In the genomic region with DNA sequence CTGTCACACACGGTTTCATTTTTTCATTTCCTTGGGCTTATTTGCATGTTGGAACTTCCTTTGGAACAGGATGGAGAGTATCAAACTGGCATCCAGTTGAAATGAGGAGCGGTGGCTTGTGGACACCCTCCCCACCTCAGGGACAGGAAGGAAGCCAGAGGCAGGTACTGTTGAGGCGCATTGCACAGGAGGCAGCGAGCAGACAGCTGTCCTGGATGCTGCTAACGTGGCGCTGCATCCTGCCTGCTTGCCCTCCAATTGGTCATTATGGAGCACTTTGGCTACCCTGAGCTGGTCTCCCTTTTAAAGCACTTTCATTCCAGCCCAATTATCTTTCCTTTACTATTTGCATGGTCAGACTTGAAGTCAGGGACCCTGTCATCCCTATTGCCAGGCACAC, we compare ENCODE assay signal across 13 cellular contexts.
A peak's percentile ranks its signal among the peaks of the same experiment; 100 is the strongest.
DNase-seq lines count a peak whose midpoint lies in the region; FAIRE-seq and TF ChIP-seq lines count a peak whose summit lies in the region.
"Had no signal": no experiment of that assay in that cellular context is flagged by ENCODE, and none has a peak within 500 bp of the region (broad histone marks: within the 10 kb centered on the region; RNA-seq: fewer than 3 reads in every experiment).

No MANE protein-coding gene starts in this region.

- H3K79me2 ChIP-seq in OCI-LY7 (ENCODE audit: insufficient read depth, low read depth, low read length) (no peaks in the 10 kb centered on the region), MM.1S (ENCODE audit: low read length) (no peaks in the 10 kb centered on the region)

- no peak overlapping the region for H3K4me3 ChIP-seq in OCI-LY7 (ENCODE audit: low read depth, low read length, poor library complexity, severe bottlenecking)
- no peak overlapping the region for H3K4me3 ChIP-seq in transverse colon
- H3K4me3 ChIP-seq in MM.1S (ENCODE audit: low read length), result no peak overlapping the region
- H3K4me3 ChIP-seq in lower leg skin (ENCODE audit: low read depth, poor library complexity, severe bottlenecking), result no peak overlapping the region

- H2AFZ ChIP-seq in OCI-LY7 (ENCODE audit: low read length) (peak overlapping the region; percentile 31; the same call in 1 of the 2 replicates), MM.1S (ENCODE audit: low read length) (no peak overlapping the region)

- H3K36me3 ChIP-seq in OCI-LY7 (ENCODE audit: insufficient read depth, low read length), result no peaks in the 10 kb centered on the region
- no peaks in the 10 kb centered on the region for H3K36me3 ChIP-seq in transverse colon
- H3K36me3 ChIP-seq in MM.1S (replicated peaks; ENCODE audit: insufficient read depth, low read length), result no peaks in the 10 kb centered on the region

- no peak for TF ChIP-seq EP300 in transverse colon (IDR thresholded peaks at IDR 0.05; ENCODE audit: low read depth)

- no peaks in the 10 kb centered on the region for H3K27me3 ChIP-seq in transverse colon
- H3K27me3 ChIP-seq in MM.1S (replicated peaks; ENCODE audit: insufficient read depth, low read length), result no peaks in the 10 kb centered on the region

- CTCF ChIA-PET in OCI-LY7 (lab: Charles Lee; ENCODE audit: unreplicated experiment), result no interaction called here

- H3K27ac ChIP-seq in OCI-LY7 (ENCODE audit: low read depth, low read length, poor library complexity, severe bottlenecking) (no peak overlapping the region), transverse colon (no peak overlapping the region), MM.1S (ENCODE audit: low read length) (no peak overlapping the region)

- DNase-seq in NCI-H748 (lab: John Stamatoyannopoulos, UW; ENCODE audit: unreplicated experiment), result peak; percentile 21
- DNase-seq in NCI-H748 treated with DMSO at 0.1 percent for 48 hours (lab: John Stamatoyannopoulos, UW), result no peak
- no peak for DNase-seq in HTR-8/SVneo (ENCODE audit: insufficient read length, low spot score)
- peak; percentile 29 for DNase-seq in OCI-LY7 (ENCODE audit: low spot score)
- peak; percentile 14 for DNase-seq in transverse colon
- no peak for DNase-seq in HUDEP-2 (lab: John Stamatoyannopoulos, UW; ENCODE audit: unreplicated experiment in 76 of 76)
- DNase-seq in MM.1S, result no peak
- no peak for DNase-seq in lower leg skin (ENCODE audit: low spot score in 2 of 2)
- DNase-seq: DMS53, H7, Kasumi-1, NCI-H1048, NCI-H146 had no signal

- no peaks in the 10 kb centered on the region for H3F3A ChIP-seq in MM.1S (ENCODE audit: insufficient read depth, low read length)

- in situ Hi-C loops in transverse colon (cut with MboI; ENCODE audit: low pct_ligation_motif_present in 1 of 4, low pct_unique_long_range_greater_than_20kb in 1 of 4, low sequenced_read_pairs in 3 of 4), result no loop called here

- H4K20me1 ChIP-seq in OCI-LY7 (ENCODE audit: insufficient read depth, low read length), result no peaks in the 10 kb centered on the region
- H4K20me1 ChIP-seq in MM.1S (ENCODE audit: insufficient read depth, low read length), result no peaks in the 10 kb centered on the region

- 71 to 72% methylated on average over 2 to 6 of the region's 6 CpGs for WGBS in transverse colon (ENCODE audit: low coverage in 1 of 2), 2 donors
- WGBS in lower leg skin, 2 donors, result 82 to 84% methylated on average over 6 of the region's 6 CpGs

- no peaks in the 10 kb centered on the region for H3K9me3 ChIP-seq in OCI-LY7 (ENCODE audit: low read length)
- no peaks in the 10 kb centered on the region for H3K9me3 ChIP-seq in transverse colon
- no peaks in the 10 kb centered on the region for H3K9me3 ChIP-seq in MM.1S (replicated peaks; ENCODE audit: insufficient read depth, low read length)

- TF ChIP-seq POLR2A in transverse colon (IDR thresholded peaks at IDR 0.05) (no peak), lower leg skin (IDR thresholded peaks at IDR 0.05) (no peak)

- POLR2A ChIA-PET in OCI-LY7 (lab: Charles Lee), result interaction anchor here (0.6 kb wide), 1 partner anchor 24 kb away, joined by 3 read pairs; no protein-coding TSS in a partner anchor

- peak overlapping the region; percentile 43; the same call in 1 of the 2 replicates for H3K4me2 ChIP-seq in OCI-LY7 (ENCODE audit: low read length)
- no peak overlapping the region for H3K4me2 ChIP-seq in MM.1S (ENCODE audit: low read depth, low read length)

- TF ChIP-seq CTCF in OCI-LY7 (conservative IDR thresholded peaks at IDR 0.05; ENCODE audit: low read length), result no peak
- TF ChIP-seq CTCF in transverse colon (IDR thresholded peaks at IDR 0.05), result no peak
- TF ChIP-seq CTCF in MM.1S (IDR thresholded peaks at IDR 0.05; ENCODE audit: low read length), result no peak
- no peak for TF ChIP-seq CTCF in lower leg skin (IDR thresholded peaks at IDR 0.05)

- peaks cover 32% of the 10 kb centered on the region for H3K4me1 ChIP-seq in OCI-LY7 (ENCODE audit: insufficient read depth, low read length, poor library complexity, severe bottlenecking)
- H3K4me1 ChIP-seq in transverse colon, result peaks cover 0 to 15% (median 2%) of the 10 kb centered on the region in 4 donors
- peaks cover 11% of the 10 kb centered on the region for H3K4me1 ChIP-seq in MM.1S (ENCODE audit: low read length)

- H3K9me2 ChIP-seq in OCI-LY7 (ENCODE audit: insufficient read depth, low read length) (no peaks in the 10 kb centered on the region), MM.1S (replicated peaks; ENCODE audit: insufficient read depth, low read length) (no peaks in the 10 kb centered on the region)

- H3K9ac ChIP-seq in MM.1S (ENCODE audit: low read length), result no peak overlapping the region

- no TSS peak for BruUV-seq in OCI-LY7 (replicated peaks; lab: Mats Ljungman, UMichigan)

- peak; percentile 49 for FAIRE-seq in HTR-8/SVneo (lab: Jason Lieb, UNC)

- intact Hi-C loops in OCI-LY7 (cut with micrococcal nuclease; ENCODE audit: unreplicated experiment) (no loop called here), transverse colon (cut with DNase I; ENCODE audit: low total_unique reads) (no loop called here), lower leg skin (cut with DNase I; ENCODE audit: low total_unique reads) (no loop called here)

Comparison
In these comparisons a context has a peak if more than half of its experiments do, and no peak if none do; other contexts are left out.
1. DNase-seq: peak in NCI-H748 (single experiment), OCI-LY7 (single experiment) and transverse colon (single experiment); none in NCI-H748 treated with DMSO at 0.1 percent for 48 hours (single experiment), HTR-8/SVneo (single experiment), HUDEP-2 (0 of 76), MM.1S (single experiment) and lower leg skin (0 of 2).